In genomic region chr4:139555073-139555704, GRCh38 we compare ENCODE assay signal across 8 cellular contexts. TPM values are rescaled to one million over a fixed set of nuclear protein-coding genes. Genes with fewer than 3 reads are reported as not detected.
DNase-seq lines count a peak whose midpoint lies in the region; ATAC-seq lines count a peak whose summit lies in the region.

No MANE protein-coding gene starts in this region.

- H3K27ac Mint-ChIP-seq in activated CD8-positive, alpha-beta memory T cell treated with anti-CD3 and anti-CD28 coated beads, Interleukin-2, amount 10 ng/mL, durations not matched to agents 7 days and 5 days = peak overlapping the region; percentile 92
- peak overlapping the region; percentile 99 to 100 for H3K27ac Mint-ChIP-seq in effector memory CD8-positive, alpha-beta T cell

- peak; percentile 44 for ATAC-seq in GM19035 (IDR thresholded peaks at IDR 0.05; ENCODE audit: unreplicated experiment)
- peak; percentile 66 for ATAC-seq in activated CD8-positive, alpha-beta memory T cell treated with anti-CD3 and anti-CD28 coated beads, Interleukin-2, amount 10 ng/mL, durations not matched to agents 7 days and 5 days
- peak; percentile 64 for ATAC-seq in effector memory CD8-positive, alpha-beta T cell (replicated peaks)

- peak; percentile 94 for DNase-seq in ACHN
- peak; percentile 86 for DNase-seq in HS-27A (ENCODE audit: low read depth)
- DNase-seq in NOMO-1 treated with DMSO at 0.1 percent for 48 hours (lab: John Stamatoyannopoulos, UW; ENCODE audit: unreplicated experiment) = peak; percentile 68
- DNase-seq in activated CD8-positive, alpha-beta memory T cell treated with anti-CD3 and anti-CD28 coated beads, Interleukin-2, amount 10 ng/mL, durations not matched to agents 7 days and 5 days = peak; percentile 87
- peak; percentile 74 to 87 (median 84) for DNase-seq in effector memory CD8-positive, alpha-beta T cell
- DNase-seq in lung microvascular endothelial cell (ENCODE audit: low read depth in 2 of 2) = peak; percentile 96
- peak; percentile 61 to 64 (median 64) for DNase-seq in stimulated activated CD4-positive, alpha-beta T cell treated with anti-CD3 and anti-CD28 coated beads, TNF-alpha, amount 100 ng/mL, for 1 hour (ENCODE audit: low read depth in 3 of 3, low spot score in 1 of 3)

- H3K27me3 Mint-ChIP-seq in activated CD8-positive, alpha-beta memory T cell treated with anti-CD3 and anti-CD28 coated beads, Interleukin-2, amount 10 ng/mL, durations not matched to agents 7 days and 5 days = peaks cover 2% of the 10 kb centered on the region
- H3K27me3 Mint-ChIP-seq in effector memory CD8-positive, alpha-beta T cell = no peaks in the 10 kb centered on the region

- CTCF ChIA-PET in activated CD8-positive, alpha-beta memory T cell treated with anti-CD3 and anti-CD28 coated beads, Interleukin-2, amount 10 ng/mL, durations not matched to agents 7 days and 5 days (lab: Charles Lee) = interaction anchor here (1.0 to 1.9 kb wide), 2 partner anchors 102 to 255 kb away, joined by 3 to 4 read pairs; no protein-coding TSS in a partner anchor

- in situ Hi-C loops in ACHN (cut with HindIII; ENCODE audit: low pct_ligation_motif_present, low pct_unique_long_range_greater_than_20kb, low sequenced_read_pairs) = no loop called here

- H3K4me1 Mint-ChIP-seq in activated CD8-positive, alpha-beta memory T cell treated with anti-CD3 and anti-CD28 coated beads, Interleukin-2, amount 10 ng/mL, durations not matched to agents 7 days and 5 days = peaks cover 59% of the 10 kb centered on the region
- peaks cover 29 to 31% of the 10 kb centered on the region in 2 donors for H3K4me1 Mint-ChIP-seq in effector memory CD8-positive, alpha-beta T cell (ENCODE audit: low read depth in 2 of 2)

- H3K4me3 Mint-ChIP-seq in activated CD8-positive, alpha-beta memory T cell treated with anti-CD3 and anti-CD28 coated beads, Interleukin-2, amount 10 ng/mL, durations not matched to agents 7 days and 5 days = peak overlapping the region; percentile 94
- H3K4me3 Mint-ChIP-seq in effector memory CD8-positive, alpha-beta T cell = peak overlapping the region; percentile 99 to 100

- no peaks in the 10 kb centered on the region for H3K36me3 Mint-ChIP-seq in activated CD8-positive, alpha-beta memory T cell treated with anti-CD3 and anti-CD28 coated beads, Interleukin-2, amount 10 ng/mL, durations not matched to agents 7 days and 5 days
- H3K36me3 Mint-ChIP-seq in effector memory CD8-positive, alpha-beta T cell (ENCODE audit: insufficient read depth) = peaks cover 34% of the 10 kb centered on the region

- H3K9me3 Mint-ChIP-seq in activated CD8-positive, alpha-beta memory T cell treated with anti-CD3 and anti-CD28 coated beads, Interleukin-2, amount 10 ng/mL, durations not matched to agents 7 days and 5 days (ENCODE audit: low read depth) = no peaks in the 10 kb centered on the region
- no peaks in the 10 kb centered on the region for H3K9me3 Mint-ChIP-seq in effector memory CD8-positive, alpha-beta T cell

RNA-seq across cellular contexts. Expression of gene SETD7, which starts 0.8 kb away (rescaled TPM):
- 10 to 100 TPM; 10.8 to 13.8 TPM for total RNA-seq in activated CD8-positive, alpha-beta memory T cell treated with anti-CD3 and anti-CD28 coated beads, Interleukin-2, amount 10 ng/mL, durations not matched to agents 7 days and 5 days
- 38.8 and 63.3 TPM in 2 replicates for total RNA-seq in lung microvascular endothelial cell

Comparison
In these comparisons a context has a peak if more than half of its experiments do, and no peak if none do; other contexts are left out.
1. Peak in every context shown above with its lines: DNase-seq and ATAC-seq.